In genomic region chr7:26151096-26151495, GRCh38 we compare ENCODE assay signal across 1 cellular context.
TF ChIP-seq lines count a peak whose summit lies in the region.

No MANE protein-coding gene starts in this region.

TF ChIP-seq in WTC11, 78 proteins besides CTCF, POLR2A, EP300 and RAD21 (continued from another document):
- no peak for TF ChIP-seq ZNF532 (CRISPR knock-in tag; IDR thresholded peaks at IDR 0.05; ENCODE audit: borderline replicate concordance)
- TF ChIP-seq, protein P1, sequence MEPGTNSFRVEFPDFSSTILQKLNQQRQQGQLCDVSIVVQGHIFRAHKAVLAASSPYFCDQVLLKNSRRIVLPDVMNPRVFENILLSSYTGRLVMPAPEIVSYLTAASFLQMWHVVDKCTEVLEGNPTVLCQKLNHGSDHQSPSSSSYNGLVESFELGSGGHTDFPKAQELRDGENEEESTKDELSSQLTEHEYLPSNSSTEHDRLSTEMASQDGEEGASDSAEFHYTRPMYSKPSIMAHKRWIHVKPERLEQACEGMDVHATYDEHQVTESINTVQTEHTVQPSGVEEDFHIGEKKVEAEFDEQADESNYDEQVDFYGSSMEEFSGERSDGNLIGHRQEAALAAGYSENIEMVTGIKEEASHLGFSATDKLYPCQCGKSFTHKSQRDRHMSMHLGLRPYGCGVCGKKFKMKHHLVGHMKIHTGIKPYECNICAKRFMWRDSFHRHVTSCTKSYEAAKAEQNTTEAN (CRISPR knock-in tag; IDR thresholded peaks at IDR 0.05): no peak
- no peak for TF ChIP-seq TEAD1 (CRISPR knock-in tag; IDR thresholded peaks at IDR 0.05)
- TF ChIP-seq GRHL2 (CRISPR knock-in tag; IDR thresholded peaks at IDR 0.05; ENCODE audit: insufficient replicate concordance, severe bottlenecking): no peak
